21 cellular contexts compared by ENCODE assay signal in genomic region chr19:47443331-47443730, GRCh38. TPM values are rescaled to one million over a fixed set of nuclear protein-coding genes. Genes with fewer than 3 reads are reported as not detected.
"Had no signal": no experiment of that assay in that cellular context is flagged by ENCODE, and none has a peak within 500 bp of the region (broad histone marks: within the 10 kb centered on the region; RNA-seq: fewer than 3 reads in every experiment).

No MANE protein-coding gene starts in this region.

- H3K27ac ChIP-seq: heart right ventricle, lower lobe of right lung, pancreas, prostate gland, right lobe of liver, testis, tibial nerve, upper lobe of right lung, vagina had no signal

- H3K27me3 ChIP-seq: pancreas, testis had no signal

- H3K9me3 Mint-ChIP-seq: central memory CD8-positive, alpha-beta T cell; mesothelial cell of epicardium; neural crest cell had no signal

- H3K36me3 Mint-ChIP-seq: mesothelial cell of epicardium had no signal

- H3K27ac Mint-ChIP-seq: effector memory CD8-positive, alpha-beta T cell; memory B cell; mesothelial cell of epicardium; stimulated activated naive B cell treated with anti-CD40 and anti-IgM and Interleukin-4, amounts not matched to agents 10 μg/mL and 1 μg/mL and 100 μg/mL, for 72 hours had no signal

- DNase-seq: effector memory CD8-positive, alpha-beta T cell; foreskin melanocyte; heart right ventricle; islet precursor cell; lower lobe of right lung; stimulated activated CD4-positive, alpha-beta T cell treated with anti-CD3 and anti-CD28 coated beads, Interleukin-4, amount 100 ng/mL, for 1 hour; stimulated activated naive B cell treated with anti-CD40 and anti-IgM and Interleukin-4, amounts not matched to agents 10 μg/mL and 1 μg/mL and 100 μg/mL, for 72 hours; stimulated activated naive CD8-positive, alpha-beta T cell treated with anti-CD3 and anti-CD28 coated beads, Interleukin-15, amount 100 ng/mL, for 72 hours; testis; upper lobe of right lung had no signal

- ATAC-seq: effector memory CD8-positive, alpha-beta T cell; heart right ventricle; left lobe of liver; lower lobe of right lung; pancreas; right lobe of liver; stimulated activated naive B cell treated with anti-CD40 and anti-IgM and Interleukin-4, amounts not matched to agents 10 μg/mL and 1 μg/mL and 100 μg/mL, for 72 hours; stimulated activated naive CD8-positive, alpha-beta T cell treated with anti-CD3 and anti-CD28 coated beads, Interleukin-15, amount 100 ng/mL, for 72 hours; upper lobe of right lung had no signal

- H3K4me3 ChIP-seq: heart right ventricle, lower lobe of right lung, pancreas, prostate gland, right lobe of liver, testis, tibial nerve, upper lobe of right lung, vagina had no signal

- H3K9me3 ChIP-seq: heart right ventricle, lower lobe of right lung, pancreas, prostate gland, right lobe of liver, testis, tibial nerve, upper lobe of right lung, vagina had no signal

- H3K36me3 ChIP-seq: heart right ventricle, lower lobe of right lung, pancreas, prostate gland, right lobe of liver, tibial nerve, upper lobe of right lung, vagina had no signal

- H3K4me3 Mint-ChIP-seq: memory B cell; mesothelial cell of epicardium; neural crest cell; stimulated activated naive B cell treated with anti-CD40 and anti-IgM and Interleukin-4, amounts not matched to agents 10 μg/mL and 1 μg/mL and 100 μg/mL, for 72 hours; stimulated activated naive CD8-positive, alpha-beta T cell treated with anti-CD3 and anti-CD28 coated beads, Interleukin-15, amount 100 ng/mL, for 72 hours had no signal

- H3K4me1 ChIP-seq: pancreas, prostate gland had no signal

RNA-seq across cellular contexts. Expression of gene SLC8A2, which starts 28.4 kb away (rescaled TPM):
- total RNA-seq: epithelial cell of proximal tubule, tibial nerve had no signal
